In genomic region chr7:23372671-23373070, GRCh38 we compare ENCODE assay signal across 1 cellular context.
TF ChIP-seq lines count a peak whose summit lies in the region.

No MANE protein-coding gene starts in this region.

TF ChIP-seq in IMR-90, 13 proteins besides CTCF, POLR2A, EP300 and RAD21:
- TF ChIP-seq FOS (IDR thresholded peaks at IDR 0.05; ENCODE audit: low read depth, low read length) (no peak), CHD1 (IDR thresholded peaks at IDR 0.05; ENCODE audit: low read depth, low read length) (no peak), RCOR1 (IDR thresholded peaks at IDR 0.05; ENCODE audit: insufficient replicate concordance, low read length) (no peak)
TF ChIP-seq in IMR-90: peak in this region for 0.
